In the genomic region with DNA sequence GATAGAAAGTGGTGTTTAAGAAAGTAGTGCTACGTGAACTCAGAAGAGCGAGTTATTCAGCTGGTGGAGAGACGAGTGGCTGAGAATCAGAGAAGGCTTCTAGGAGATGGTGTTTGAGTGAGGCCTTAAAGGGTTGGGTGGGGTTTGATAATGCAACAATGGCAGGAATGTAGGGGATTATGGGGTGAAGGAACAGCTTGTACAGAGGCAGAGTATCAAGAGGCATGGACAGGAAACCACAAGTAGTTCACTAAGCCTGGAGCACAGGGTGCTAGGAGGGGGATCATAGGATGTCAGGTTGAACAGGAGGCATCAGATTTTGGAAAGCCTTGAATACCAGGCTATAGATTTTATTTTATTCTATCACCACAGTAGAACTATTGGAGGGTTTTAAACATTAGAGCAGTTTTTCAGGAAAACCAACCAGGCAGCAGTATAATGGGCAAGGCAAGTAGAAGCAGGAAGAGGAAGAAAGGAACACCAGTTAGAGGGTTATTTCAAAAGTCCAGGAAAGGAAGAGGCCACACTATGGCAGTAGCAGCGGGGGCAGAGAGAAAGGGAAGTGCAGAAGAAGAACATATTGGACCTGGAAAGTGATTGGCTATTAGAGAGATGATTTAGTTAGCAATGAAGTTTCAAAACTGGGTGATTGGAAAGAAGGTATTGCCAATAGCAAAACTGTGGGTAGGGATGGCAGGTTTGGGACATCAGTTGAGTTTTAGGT, we compare ENCODE assay signal across 20 cellular contexts.
DNase-seq lines count a peak whose midpoint lies in the region; ATAC-seq and TF ChIP-seq lines count a peak whose summit lies in the region.
"Had no signal": no experiment of that assay in that cellular context is flagged by ENCODE, and none has a peak within 500 bp of the region (broad histone marks: within the 10 kb centered on the region; RNA-seq: fewer than 3 reads in every experiment).

No MANE protein-coding gene starts in this region.

- H3K36me3 ChIP-seq in osteoblast (ENCODE audit: insufficient read depth, low read length): no peaks in the 10 kb centered on the region
- H3K36me3 ChIP-seq: brain microvascular endothelial cell had no signal

- H3K4me3 Mint-ChIP-seq in activated CD4-positive, alpha-beta memory T cell treated with anti-CD3 and anti-CD28 coated beads for 36 hours: no peak overlapping the region
- no peak overlapping the region for H3K4me3 Mint-ChIP-seq in activated CD4-positive, alpha-beta memory T cell treated with anti-CD3 and anti-CD28 coated beads, Interleukin-2, amount 10 ng/mL, durations not matched to agents 7 days and 5 days
- no peak overlapping the region for H3K4me3 Mint-ChIP-seq in central memory CD8-positive, alpha-beta T cell
- H3K4me3 Mint-ChIP-seq: endodermal cell had no signal

- ATAC-seq in central memory CD8-positive, alpha-beta T cell (replicated peaks; ENCODE audit: extremely low read depth, poor library complexity, severe bottlenecking): no peak
- ATAC-seq in HG02870 (IDR thresholded peaks at IDR 0.05; ENCODE audit: unreplicated experiment): no peak

- H2AFZ ChIP-seq in osteoblast (ENCODE audit: low read length): no peak overlapping the region

- H3K4me3 ChIP-seq in osteoblast (ENCODE audit: insufficient read depth, low read length): no peak overlapping the region
- H3K4me3 ChIP-seq: upper lobe of left lung had no signal

- POLR2A ChIA-PET in activated CD4-positive, alpha-beta memory T cell treated with anti-CD3 and anti-CD28 coated beads for 36 hours (lab: Charles Lee): no interaction called here
- POLR2A ChIA-PET in activated CD4-positive, alpha-beta memory T cell treated with anti-CD3 and anti-CD28 coated beads, Interleukin-2, amount 10 ng/mL, durations not matched to agents 7 days and 5 days (lab: Charles Lee): no interaction called here

- H3K27ac Mint-ChIP-seq in activated CD4-positive, alpha-beta memory T cell treated with anti-CD3 and anti-CD28 coated beads for 36 hours: peak overlapping the region; percentile 76
- H3K27ac Mint-ChIP-seq in activated CD4-positive, alpha-beta memory T cell treated with anti-CD3 and anti-CD28 coated beads, Interleukin-2, amount 10 ng/mL, durations not matched to agents 7 days and 5 days: no peak overlapping the region
- peak overlapping the region; percentile 89 for H3K27ac Mint-ChIP-seq in central memory CD8-positive, alpha-beta T cell (ENCODE audit: low read depth)
- H3K27ac Mint-ChIP-seq: endodermal cell had no signal

- CTCF ChIA-PET in activated CD4-positive, alpha-beta memory T cell treated with anti-CD3 and anti-CD28 coated beads for 36 hours (lab: Charles Lee): no interaction called here
- CTCF ChIA-PET in activated CD4-positive, alpha-beta memory T cell treated with anti-CD3 and anti-CD28 coated beads, Interleukin-2, amount 10 ng/mL, durations not matched to agents 7 days and 5 days (lab: Charles Lee): no interaction called here

- no peaks in the 10 kb centered on the region for H3K9me3 Mint-ChIP-seq in activated CD4-positive, alpha-beta memory T cell treated with anti-CD3 and anti-CD28 coated beads for 36 hours
- H3K9me3 Mint-ChIP-seq in activated CD4-positive, alpha-beta memory T cell treated with anti-CD3 and anti-CD28 coated beads, Interleukin-2, amount 10 ng/mL, durations not matched to agents 7 days and 5 days: no peaks in the 10 kb centered on the region
- no peaks in the 10 kb centered on the region for H3K9me3 Mint-ChIP-seq in central memory CD8-positive, alpha-beta T cell

- no peaks in the 10 kb centered on the region for H3K9me3 ChIP-seq in osteoblast (ENCODE audit: low read depth, low read length)
- H3K9me3 ChIP-seq: upper lobe of left lung had no signal

- TF ChIP-seq CTCF in osteoblast (IDR thresholded peaks at IDR 0.05; ENCODE audit: extremely low read depth, low read depth, low read length): no peak

- peaks cover 27% of the 10 kb centered on the region for H3K4me1 Mint-ChIP-seq in activated CD4-positive, alpha-beta memory T cell treated with anti-CD3 and anti-CD28 coated beads for 36 hours (ENCODE audit: low read depth)
- peaks cover 3% of the 10 kb centered on the region for H3K4me1 Mint-ChIP-seq in activated CD4-positive, alpha-beta memory T cell treated with anti-CD3 and anti-CD28 coated beads, Interleukin-2, amount 10 ng/mL, durations not matched to agents 7 days and 5 days
- H3K4me1 Mint-ChIP-seq in central memory CD8-positive, alpha-beta T cell: peaks cover 15% of the 10 kb centered on the region
- H3K4me1 Mint-ChIP-seq: endodermal cell had no signal

- no peaks in the 10 kb centered on the region for H3K27me3 Mint-ChIP-seq in activated CD4-positive, alpha-beta memory T cell treated with anti-CD3 and anti-CD28 coated beads for 36 hours
- no peaks in the 10 kb centered on the region for H3K27me3 Mint-ChIP-seq in activated CD4-positive, alpha-beta memory T cell treated with anti-CD3 and anti-CD28 coated beads, Interleukin-2, amount 10 ng/mL, durations not matched to agents 7 days and 5 days
- H3K27me3 Mint-ChIP-seq in central memory CD8-positive, alpha-beta T cell: no peaks in the 10 kb centered on the region

- H3K27me3 ChIP-seq in osteoblast (ENCODE audit: insufficient read depth, low read length): no peaks in the 10 kb centered on the region
- H3K27me3 ChIP-seq: brain microvascular endothelial cell, upper lobe of left lung had no signal

- H3K79me2 ChIP-seq in osteoblast (ENCODE audit: insufficient read depth, low read length): no peaks in the 10 kb centered on the region

- H3K4me2 ChIP-seq in osteoblast (ENCODE audit: insufficient read depth, low read length): no peak overlapping the region

- no peak overlapping the region for H3K27ac ChIP-seq in osteoblast (ENCODE audit: low read depth, low read length)
- H3K27ac ChIP-seq: brain microvascular endothelial cell, VCaP had no signal

- DNase-seq in activated CD4-positive, alpha-beta memory T cell treated with anti-CD3 and anti-CD28 coated beads for 36 hours: no peak
- no peak for DNase-seq in activated CD4-positive, alpha-beta memory T cell treated with anti-CD3 and anti-CD28 coated beads, Interleukin-2, amount 10 ng/mL, durations not matched to agents 7 days and 5 days
- DNase-seq in MV-4-11 (lab: John Stamatoyannopoulos, UW) (peak; percentile 65), osteoblast (ENCODE audit: insufficient read length, low spot score, missing footprints) (peak; percentile 6), cerebellum (ENCODE audit: low spot score) (no peak), UCSD-AML1 (lab: John Stamatoyannopoulos, UW; ENCODE audit: unreplicated experiment) (no peak)
- no peak for DNase-seq in central memory CD8-positive, alpha-beta T cell (ENCODE audit: low spot score in 2 of 2)
- DNase-seq: brain microvascular endothelial cell; DMS153; endodermal cell; head of caudate nucleus; IMR-90; left cardiac atrium; NCI-H2029; NCI-H774; nucleus accumbens; stimulated activated CD4-positive, alpha-beta T cell treated with anti-CD3 and anti-CD28 coated beads, Interleukin-12 subunit alpha, Interleukin-12 subunit beta, amount 100 ng/mL, for 4 hours; upper lobe of left lung had no signal

- H4K20me1 ChIP-seq in osteoblast (ENCODE audit: insufficient read depth, low read length): no peaks in the 10 kb centered on the region

- no peaks in the 10 kb centered on the region for H3K4me1 ChIP-seq in osteoblast (ENCODE audit: insufficient read depth, low read length)
- H3K4me1 ChIP-seq: upper lobe of left lung had no signal

- intact Hi-C loops in activated CD4-positive, alpha-beta memory T cell treated with anti-CD3 and anti-CD28 coated beads for 36 hours (cut with micrococcal nuclease): loop anchor here (1.0 kb wide), 1 partner anchor 8 kb away; no protein-coding TSS in a partner anchor

- peaks cover 17% of the 10 kb centered on the region for H3K36me3 Mint-ChIP-seq in activated CD4-positive, alpha-beta memory T cell treated with anti-CD3 and anti-CD28 coated beads for 36 hours
- peaks cover 56% of the 10 kb centered on the region for H3K36me3 Mint-ChIP-seq in activated CD4-positive, alpha-beta memory T cell treated with anti-CD3 and anti-CD28 coated beads, Interleukin-2, amount 10 ng/mL, durations not matched to agents 7 days and 5 days (ENCODE audit: low read depth)
- peaks cover 49% of the 10 kb centered on the region for H3K36me3 Mint-ChIP-seq in central memory CD8-positive, alpha-beta T cell (ENCODE audit: insufficient read depth)

Comparison
In these comparisons a context has a peak if more than half of its experiments do, and no peak if none do; other contexts are left out.
1. DNase-seq: peak in MV-4-11 (single experiment) and osteoblast (single experiment); none in activated CD4-positive, alpha-beta memory T cell treated with anti-CD3 and anti-CD28 coated beads for 36 hours (single experiment), activated CD4-positive, alpha-beta memory T cell treated with anti-CD3 and anti-CD28 coated beads, Interleukin-2, amount 10 ng/mL, durations not matched to agents 7 days and 5 days (single experiment), central memory CD8-positive, alpha-beta T cell (0 of 2), cerebellum (single experiment) and UCSD-AML1 (single experiment).